Comparison of ENCODE assay signal across 10 cellular contexts in the genomic region with DNA sequence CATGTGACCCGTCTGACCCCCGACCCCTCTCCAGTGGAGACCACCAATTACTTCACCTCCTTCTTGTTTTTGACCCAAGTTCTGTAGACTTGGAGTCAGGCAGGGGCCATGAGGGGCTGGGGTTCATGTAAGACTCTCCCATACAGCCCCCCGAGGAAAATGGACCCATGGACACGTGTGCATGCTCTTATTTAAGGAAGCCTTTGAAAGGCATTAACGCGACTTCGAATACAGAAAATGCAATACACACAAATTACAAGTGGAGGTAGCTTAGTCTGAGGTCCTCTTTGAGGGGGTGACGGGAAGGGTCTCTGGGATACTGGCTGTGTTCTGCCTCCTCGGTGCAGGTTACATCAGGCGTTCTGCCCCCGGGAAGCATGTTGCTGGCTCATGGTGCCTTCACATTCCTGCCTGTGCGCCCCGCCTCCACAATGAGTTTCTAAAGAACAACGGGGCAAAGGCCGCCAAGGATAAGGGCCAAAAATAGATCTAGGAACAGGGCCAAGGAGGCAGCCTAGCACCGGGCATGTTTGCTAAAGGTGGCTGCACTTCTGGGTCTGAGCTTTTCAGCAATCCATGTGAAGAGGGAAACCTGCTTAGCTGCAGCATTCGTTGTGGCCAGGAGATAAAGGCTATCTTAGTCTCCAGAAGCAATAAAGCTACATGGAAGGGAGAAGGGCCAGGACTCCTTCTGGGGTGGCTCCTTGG. TPM values are rescaled to one million over a fixed set of nuclear protein-coding genes. Genes with fewer than 3 reads are reported as not detected.
DNase-seq lines count a peak whose midpoint lies in the region; ATAC-seq and TF ChIP-seq lines count a peak whose summit lies in the region.
"Had no signal": no experiment of that assay in that cellular context is flagged by ENCODE, and none has a peak within 500 bp of the region (broad histone marks: within the 10 kb centered on the region; RNA-seq: fewer than 3 reads in every experiment).

No MANE protein-coding gene starts in this region.

- peaks cover 16 to 62% (median 52%) of the 10 kb centered on the region in 5 donors for H3K4me1 ChIP-seq in subcutaneous abdominal adipose tissue (ENCODE audit: control insufficient read depth in 5 of 5, insufficient read depth in 5 of 5, low read length in 5 of 5)

- H3K27me3 Mint-ChIP-seq in T-helper 17 cell = peaks cover 38% of the 10 kb centered on the region

- H3K27ac Mint-ChIP-seq in T-helper 17 cell = no peak overlapping the region

- H3K4me3 ChIP-seq in cardiac fibroblast (replicated peaks in 1 of 2; ENCODE audit: low read depth in 2 of 2, low read length in 2 of 2) (no peak overlapping the region), subcutaneous abdominal adipose tissue (ENCODE audit: low read depth in 1 of 5, low read length in 5 of 5) (peak overlapping the region in 2 of 5 donors; percentile 17)

- no peaks in the 10 kb centered on the region for H3K36me3 Mint-ChIP-seq in T-helper 17 cell (ENCODE audit: low read depth)

- ATAC-seq in left colon = peak; percentile 76
- no peak for ATAC-seq in T-helper 17 cell
- no peak for ATAC-seq in GM18909 (IDR thresholded peaks at IDR 0.05; ENCODE audit: poor library complexity, unreplicated experiment)
- ATAC-seq: activated CD4-positive, CD25-positive, alpha-beta regulatory T cell treated with anti-CD3 and anti-CD28 coated beads, Interleukin-2, amount 50 U/mL, for 24 hours had no signal

- peak overlapping the region; percentile 78 for H3K27ac ChIP-seq in subcutaneous abdominal adipose tissue (ENCODE audit: low read depth, low read length)

- no peaks in the 10 kb centered on the region for H3K27me3 ChIP-seq in subcutaneous abdominal adipose tissue (ENCODE audit: control insufficient read depth in 5 of 5, insufficient read depth in 4 of 5, low read length in 5 of 5)

- H3K4me3 Mint-ChIP-seq in T-helper 17 cell = no peak overlapping the region

- intact Hi-C loops in left colon (cut with DNase I, micrococcal nuclease) = no loop called here

- H3K9me3 ChIP-seq in subcutaneous abdominal adipose tissue (ENCODE audit: control insufficient read depth in 5 of 5, low read length in 5 of 5) = no peaks in the 10 kb centered on the region
- no peaks in the 10 kb centered on the region for H3K9me3 ChIP-seq in T-helper 17 cell (ENCODE audit: control insufficient read depth, low read length, poor library complexity, severe bottlenecking)

- H3K4me1 Mint-ChIP-seq in T-helper 17 cell = no peaks in the 10 kb centered on the region

- no peak for TF ChIP-seq CTCF in cardiac fibroblast (IDR thresholded peaks at IDR 0.05; ENCODE audit: low read depth, low read length)

- H3K36me3 ChIP-seq in subcutaneous abdominal adipose tissue (ENCODE audit: control insufficient read depth in 5 of 5, insufficient read depth in 5 of 5, low read length in 5 of 5) = peaks cover 5 to 95% (median 88%) of the 10 kb centered on the region in 5 donors

- H3K9ac ChIP-seq in subcutaneous abdominal adipose tissue (ENCODE audit: low read length in 5 of 5) = no peak overlapping the region

- DNase-seq in NCI-H1105 (lab: John Stamatoyannopoulos, UW) (peak; percentile 73), cardiac fibroblast (ENCODE audit: low read depth in 2 of 2) (peak; percentile 45 to 73), left colon (peak; percentile 88 to 92), KG1 (lab: John Stamatoyannopoulos, UW) (no peak), T-helper 17 cell (no peak)
- no peak for DNase-seq in activated naive CD4-positive, alpha-beta T cell treated with Interleukin-2 at 50 U/mL for 16 hours
- DNase-seq: NCI-H526 treated with DMSO at 0.1 percent for 48 hours had no signal

RNA-seq across cellular contexts. Expression of a gene that starts 54.5 kb away (rescaled TPM):
- total RNA-seq in left colon (10 to 100 TPM; 37.1 to 53.5 TPM), T-helper 17 cell (1 to 10 TPM; 1.2 to 1.4 TPM)

Comparison
In these comparisons a context has a peak if more than half of its experiments do, and no peak if none do; other contexts are left out.
1. DNase-seq: peak in NCI-H1105 (single experiment), cardiac fibroblast (2 of 2) and left colon (2 of 2); none in activated naive CD4-positive, alpha-beta T cell treated with Interleukin-2 at 50 U/mL for 16 hours (single experiment), KG1 (single experiment) and T-helper 17 cell (0 of 3).
2. RNA of a gene that starts 54.5 kb away (total RNA-seq): 37.1 to 53.5 TPM in left colon; 1.2 to 1.4 TPM in T-helper 17 cell; every median in the first group is over 10 times any median in the second.